ENCODE assay signal across 8 cellular contexts in the genomic region with DNA sequence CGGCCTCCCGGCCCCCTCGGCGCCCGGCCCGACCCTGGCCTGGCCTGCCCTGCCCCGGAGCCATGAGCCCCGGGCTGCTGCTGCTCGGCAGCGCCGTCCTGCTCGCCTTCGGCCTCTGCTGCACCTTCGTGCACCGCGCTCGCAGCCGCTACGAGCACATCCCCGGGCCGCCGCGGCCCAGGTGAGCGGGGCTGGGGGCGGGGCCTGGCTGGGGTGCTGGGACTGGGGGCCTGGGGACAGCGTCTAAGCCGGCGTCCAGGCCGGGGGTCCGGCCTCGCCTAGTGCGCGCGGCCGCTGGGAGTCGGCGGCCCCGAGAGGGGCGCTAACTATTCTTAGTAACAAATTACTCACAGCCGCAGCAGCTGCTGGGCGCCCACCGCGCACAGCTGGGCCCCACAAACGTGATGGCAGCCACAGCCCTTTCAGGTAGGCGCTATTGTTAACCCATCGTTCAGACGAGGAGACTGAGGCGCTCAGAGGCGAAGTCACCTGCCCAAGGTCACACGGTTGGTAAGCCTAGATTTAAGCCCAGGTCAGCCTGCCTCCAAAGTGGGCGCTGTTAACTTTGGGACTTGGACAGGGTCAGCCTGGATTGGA. TPM values are rescaled to one million over a fixed set of nuclear protein-coding genes. Genes with fewer than 3 reads are reported as not detected.
DNase-seq lines count a peak whose midpoint lies in the region; ATAC-seq, FAIRE-seq and TF ChIP-seq lines count a peak whose summit lies in the region.

No MANE protein-coding gene starts in this region.

- H3K9ac ChIP-seq in GM12878 (ENCODE audit: control insufficient read depth, insufficient read depth, low read length) = no peak overlapping the region

- H2AFZ ChIP-seq in GM12878 (ENCODE audit: control insufficient read depth, low read depth, low read length) = peak overlapping the region; percentile 41; the same call in 1 of the 2 replicates

- CTCF ChIA-PET in GM12878 (lab: Yijun Ruan, JAX) = interaction anchor here (0.7 to 1.4 kb wide), 10 partner anchors 15 to 245 kb away, joined by 3 to 9 read pairs (median 4); no protein-coding TSS in a partner anchor

- no peak for FAIRE-seq in GM12878 (lab: Jason Lieb, UNC)

- H3K27me3 Mint-ChIP-seq in activated T-cell treated with anti-CD3 and anti-CD28 coated beads, Interleukin-2, amount 50 U/mL, for 4 hours (ENCODE audit: low read depth) = peaks cover 23% of the 10 kb centered on the region

- WGBS in GM12878 (ENCODE audit: insufficient coverage, insufficient replicate concordance, low lambda C conversion rate, missing lambda C conversion rate) = 3% methylated on average over 33 of the region's 51 CpGs

- no peaks in the 10 kb centered on the region; the same call in 1 of the 2 replicates for H4K20me1 ChIP-seq in GM12878 (ENCODE audit: control insufficient read depth, insufficient read depth)

- ATAC-seq in activated T-cell treated with anti-CD3 and anti-CD28 coated beads, Interleukin-2, amount 50 U/mL, for 4 hours = peak; percentile 31 to 32
- ATAC-seq in HG03064 (IDR thresholded peaks at IDR 0.05; ENCODE audit: low read depth, unreplicated experiment) (peak; percentile 24), GM12878 (no peak), GM19324 (IDR thresholded peaks at IDR 0.05; ENCODE audit: low FRiP score, unreplicated experiment) (no peak), HG02981 (IDR thresholded peaks at IDR 0.05; ENCODE audit: unreplicated experiment) (no peak)

- intact Hi-C loops in GM12878 (cut with micrococcal nuclease; ENCODE audit: unreplicated experiment) = no loop called here

- H3K27ac ChIP-seq in GM12878 (ENCODE audit: control insufficient read depth, insufficient read depth) = no peak overlapping the region

- H3K4me3 Mint-ChIP-seq in activated T-cell treated with anti-CD3 and anti-CD28 coated beads, Interleukin-2, amount 50 U/mL, for 4 hours = no peak overlapping the region

- H3K9me3 ChIP-seq in GM12878 (replicated peaks; ENCODE audit: control insufficient read depth, insufficient read depth, low read length) = no peaks in the 10 kb centered on the region

- POLR2A ChIA-PET in GM12878 (lab: Charles Lee) = interaction anchor here (0.9 to 1.0 kb wide), 2 partner anchors 79 to 204 kb away, joined by 4 read pairs; a partner anchor contains a TSS

- no peak for DNase-seq in activated T-cell treated with anti-CD3 and anti-CD28 coated beads, Interleukin-2, amount 50 U/mL, for 4 hours
- DNase-seq in activated T-cell treated with anti-CD3 and anti-CD28 coated beads for 4 hours (no peak), GM12878 (ENCODE audit: low read depth, low spot score) (no peak), myocyte (ENCODE audit: low read depth) (peak; percentile 67)
- no peak for DNase-seq in effector CD4-positive, alpha-beta T cell

- in situ Hi-C loops in GM12878 (cut with MboI) = loop anchor here (5.0 kb wide), 1 partner anchor 198 kb away; no protein-coding TSS in a partner anchor

- no peak for TF ChIP-seq POLR2A in GM12878 (IDR thresholded peaks at IDR 0.05; ENCODE audit: low read depth, low read length)

- H3K4me1 Mint-ChIP-seq in activated T-cell treated with anti-CD3 and anti-CD28 coated beads, Interleukin-2, amount 50 U/mL, for 4 hours (ENCODE audit: low read depth) = peaks cover 21% of the 10 kb centered on the region

- H3K27me3 ChIP-seq in GM12878 (replicated peaks in 1 of 2; ENCODE audit: control insufficient read depth in 2 of 2, insufficient read depth in 2 of 2, low read length in 1 of 2) = peaks cover 0 to 2% of the 10 kb centered on the region in 2 experiments; a peak in 3 of 4 replicates

- no peaks in the 10 kb centered on the region for H3K36me3 ChIP-seq in GM12878 (ENCODE audit: control insufficient read depth in 2 of 2, insufficient read depth in 2 of 2, low read length in 1 of 2)

- TF ChIP-seq RAD21 in GM12878 (IDR thresholded peaks at IDR 0.05; ENCODE audit: insufficient read depth, low read depth, low read length) = no peak

- BruUV-seq in GM12878 (replicated peaks; lab: Mats Ljungman, UMichigan) = no TSS peak

- no peaks in the 10 kb centered on the region for H3K36me3 Mint-ChIP-seq in activated T-cell treated with anti-CD3 and anti-CD28 coated beads, Interleukin-2, amount 50 U/mL, for 4 hours (ENCODE audit: insufficient read depth)

- H3K79me2 ChIP-seq in GM12878 (ENCODE audit: control insufficient read depth, insufficient read depth, low read length) = no peaks in the 10 kb centered on the region

- no peak for TF ChIP-seq CTCF in GM12878 (IDR thresholded peaks at IDR 0.05 in 2 of 3, conservative IDR thresholded peaks at IDR 0.05 in 1 of 3; ENCODE audit: control insufficient read depth in 2 of 3, extremely low read depth in 1 of 3, insufficient read depth in 1 of 3, low read depth in 3 of 3, low read length in 3 of 3)

- H3K4me3 ChIP-seq in GM12878 = peak overlapping the region; percentile 55; the same call in 1 of the 2 replicates

- H3K4me1 ChIP-seq in GM12878 (ENCODE audit: control insufficient read depth, insufficient read depth, low read length) = peaks cover 4% of the 10 kb centered on the region

- no peak for TF ChIP-seq EP300 in GM12878 (IDR thresholded peaks at IDR 0.05; ENCODE audit: borderline replicate concordance in 1 of 2, control insufficient read depth in 1 of 2, low read depth in 2 of 2, low read length in 2 of 2)

- no peaks in the 10 kb centered on the region for H3K9me3 Mint-ChIP-seq in activated T-cell treated with anti-CD3 and anti-CD28 coated beads, Interleukin-2, amount 50 U/mL, for 4 hours

- SMC1A ChIA-PET in GM12878 (lab: Charles Lee; ENCODE audit: uncharacterized antibody, unreplicated experiment) = interaction anchor here (0.6 to 1.0 kb wide), 2 partner anchors 34 to 195 kb away, joined by 3 read pairs; no protein-coding TSS in a partner anchor

- RAD21 ChIA-PET in GM12878 (lab: Charles Lee; ENCODE audit: unreplicated experiment) = interaction anchor here (0.6 to 1.1 kb wide), 12 partner anchors 34 to 263 kb away, joined by 3 to 8 read pairs (median 4); a partner anchor contains a TSS

- H3K4me2 ChIP-seq in GM12878 (ENCODE audit: control insufficient read depth, insufficient read depth) = peak overlapping the region; percentile 77

TF ChIP-seq in GM12878, 131 proteins besides CTCF, POLR2A, EP300 and RAD21 (continues in another document):
- TF ChIP-seq NR2F1 (conservative IDR thresholded peaks at IDR 0.05) (0 out of 2 replicates have a peak, but pooled peaks have one; percentile 24), ZSCAN29 (IDR thresholded peaks at IDR 0.05) (no peak), MEF2B (IDR thresholded peaks at IDR 0.05; ENCODE audit: partially characterized antibody, poor library complexity, severe bottlenecking) (peak; percentile 9), BHLHE40 (IDR thresholded peaks at IDR 0.05; ENCODE audit: borderline replicate concordance in 1 of 2, low read depth in 2 of 2, low read length in 1 of 2) (peak in 1 of 2 experiments; percentile 44; a peak in 2 of 4 replicates)

RNA-seq across cellular contexts. Expression of a gene that starts 0.4 kb away (rescaled TPM):
- under 1 TPM; 0.08 to 0.32 (median 0.14) TPM for total RNA-seq in activated T-cell treated with anti-CD3 and anti-CD28 coated beads, Interleukin-2, amount 50 U/mL, for 4 hours
- total RNA-seq in GM12878 (2013; cell fraction: nucleolus; rRNA removed) = 0.10 and 0.17 TPM in 2 replicates
- total RNA-seq in GM12878 (2014; rRNA removed) (not detected in 2 replicates), GM12878 (2014; rRNA removed; fragmentation: Illumina TruSeq; extraction: Trizol) (not detected in 2 replicates), GM12878 (2021) (not detected in 2 replicates), myocyte (2.2 and 2.8 TPM in 2 replicates)
- polyA plus RNA-seq in GM12878 (2011; ENCODE audit: low read depth) = not detected
- polyA plus RNA-seq in GM12878 (2011; rRNA removed) (0.01 and 0.04 TPM in 2 replicates), GM12878 (2014; fragmentation: Illumina TruSeq; extraction: Trizol) (not detected in 2 replicates), GM12878 (2014; fragmentation: Nextera tagmentation; extraction: Ambion mirVana) (not detected), GM12878 (2014; rRNA removed) (not detected in 2 replicates), GM12878 (2016; fragmentation: Nextera tagmentation; extraction: Ambion mirVana) (under 1 TPM in 1 of 2 experiments, not detected in 1; 0.11 TPM)
- 0.09 TPM in 1 of 2 replicates, not detected in the other for polyA plus RNA-seq in GM12878 (2011; cell fraction: cytosol; rRNA removed)
- 0.19 and 0.25 TPM in 2 replicates for polyA plus RNA-seq in GM12878 (2011; cell fraction: nucleus; rRNA removed)
- 0.10 TPM in 1 of 2 replicates, not detected in the other for polyA plus RNA-seq in GM12878 (2012)
- not detected in 2 replicates for polyA minus RNA-seq in GM12878 (2011; rRNA and poly(A)+ RNA removed)
- not detected in 2 replicates for polyA minus RNA-seq in GM12878 (2011; cell fraction: cytosol; rRNA and poly(A)+ RNA removed)
- not detected in 2 replicates for polyA minus RNA-seq in GM12878 (2011; cell fraction: nucleus; rRNA and poly(A)+ RNA removed)
- 1.6 TPM for polyA plus RNA-seq in myocyte (2012)

RNA-seq across cellular contexts. Expression of a gene that starts 39.5 kb away (rescaled TPM):
- not detected for total RNA-seq in activated T-cell treated with anti-CD3 and anti-CD28 coated beads, Interleukin-2, amount 50 U/mL, for 4 hours
- 1.0 and 1.5 TPM in 2 replicates for total RNA-seq in GM12878 (2013; cell fraction: nucleolus; rRNA removed)
- not detected in 2 replicates for total RNA-seq in GM12878 (2014; rRNA removed)
- total RNA-seq in GM12878 (2014; rRNA removed; fragmentation: Illumina TruSeq; extraction: Trizol) = not detected in 2 replicates
- total RNA-seq in GM12878 (2021) = not detected in 2 replicates
- polyA plus RNA-seq in GM12878 (2011; ENCODE audit: low read depth) = not detected
- 0.03 TPM in 1 of 2 replicates, not detected in the other for polyA plus RNA-seq in GM12878 (2011; rRNA removed)
- 0.03 TPM in 2 replicates for polyA plus RNA-seq in GM12878 (2011; cell fraction: cytosol; rRNA removed)
- 0.07 and 0.09 TPM in 2 replicates for polyA plus RNA-seq in GM12878 (2011; cell fraction: nucleus; rRNA removed)
- 0.03 TPM in 1 of 2 replicates, not detected in the other for polyA plus RNA-seq in GM12878 (2012)
- polyA plus RNA-seq in GM12878 (2014; fragmentation: Illumina TruSeq; extraction: Trizol) = not detected in 2 replicates
- not detected for polyA plus RNA-seq in GM12878 (2014; fragmentation: Nextera tagmentation; extraction: Ambion mirVana)
- not detected in 2 replicates for polyA plus RNA-seq in GM12878 (2014; rRNA removed)
- under 1 TPM in 1 of 2 experiments, not detected in 1; 0.09 TPM for polyA plus RNA-seq in GM12878 (2016; fragmentation: Nextera tagmentation; extraction: Ambion mirVana)
- polyA minus RNA-seq in GM12878 (2011; rRNA and poly(A)+ RNA removed) = 0.10 TPM in 1 of 2 replicates, not detected in the other
- not detected in 2 replicates for polyA minus RNA-seq in GM12878 (2011; cell fraction: cytosol; rRNA and poly(A)+ RNA removed)
- 0.10 and 0.12 TPM in 2 replicates for polyA minus RNA-seq in GM12878 (2011; cell fraction: nucleus; rRNA and poly(A)+ RNA removed)
- 0.32 and 0.36 TPM in 2 replicates for total RNA-seq in myocyte
- 0.52 TPM for polyA plus RNA-seq in myocyte (2012)

Comparison
In these comparisons a context has a peak if more than half of its experiments do, and no peak if none do; other contexts are left out.
1. ATAC-seq: peak in activated T-cell treated with anti-CD3 and anti-CD28 coated beads, Interleukin-2, amount 50 U/mL, for 4 hours (2 of 2) and HG03064 (single experiment); none in GM12878 (single experiment), GM19324 (single experiment) and HG02981 (single experiment).